Comparison of ENCODE assay signal across 1 cellular context in genomic region chr20:434221-434620, GRCh38.
TF ChIP-seq lines count a peak whose summit lies in the region.

No MANE protein-coding gene starts in this region.

TF ChIP-seq in HepG2, 621 proteins besides CTCF, POLR2A, EP300 and RAD21:
- TF ChIP-seq, protein P1, sequence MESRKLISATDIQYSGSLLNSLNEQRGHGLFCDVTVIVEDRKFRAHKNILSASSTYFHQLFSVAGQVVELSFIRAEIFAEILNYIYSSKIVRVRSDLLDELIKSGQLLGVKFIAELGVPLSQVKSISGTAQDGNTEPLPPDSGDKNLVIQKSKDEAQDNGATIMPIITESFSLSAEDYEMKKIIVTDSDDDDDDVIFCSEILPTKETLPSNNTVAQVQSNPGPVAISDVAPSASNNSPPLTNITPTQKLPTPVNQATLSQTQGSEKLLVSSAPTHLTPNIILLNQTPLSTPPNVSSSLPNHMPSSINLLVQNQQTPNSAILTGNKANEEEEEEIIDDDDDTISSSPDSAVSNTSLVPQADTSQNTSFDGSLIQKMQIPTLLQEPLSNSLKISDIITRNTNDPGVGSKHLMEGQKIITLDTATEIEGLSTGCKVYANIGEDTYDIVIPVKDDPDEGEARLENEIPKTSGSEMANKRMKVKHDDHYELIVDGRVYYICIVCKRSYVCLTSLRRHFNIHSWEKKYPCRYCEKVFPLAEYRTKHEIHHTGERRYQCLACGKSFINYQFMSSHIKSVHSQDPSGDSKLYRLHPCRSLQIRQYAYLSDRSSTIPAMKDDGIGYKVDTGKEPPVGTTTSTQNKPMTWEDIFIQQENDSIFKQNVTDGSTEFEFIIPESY (CRISPR knock-in tag; IDR thresholded peaks at IDR 0.05), result no peak
- TF ChIP-seq ZNF468 (CRISPR knock-in tag; IDR thresholded peaks at IDR 0.05) (no peak), HMGXB4 (CRISPR knock-in tag; IDR thresholded peaks at IDR 0.05; ENCODE audit: borderline replicate concordance in 1 of 2, low read depth in 1 of 2) (0 out of 4 replicates have a peak, but pooled peaks of 1 of the 2 experiments have one; percentile 21), ZNF878 (CRISPR knock-in tag; IDR thresholded peaks at IDR 0.05) (0 out of 2 replicates have a peak, but pooled peaks have one; percentile 29), MYNN (CRISPR knock-in tag; IDR thresholded peaks at IDR 0.05; ENCODE audit: low read depth) (no peak), ETV5 (CRISPR knock-in tag; IDR thresholded peaks at IDR 0.05; ENCODE audit: borderline replicate concordance) (0 out of 2 replicates have a peak, but pooled peaks have one; percentile 9), ZNF512B (CRISPR knock-in tag; IDR thresholded peaks at IDR 0.05; ENCODE audit: borderline replicate concordance) (no peak), ZNF18 (CRISPR knock-in tag; IDR thresholded peaks at IDR 0.05; ENCODE audit: insufficient replicate concordance) (peak; percentile 34), ZNF574 (CRISPR knock-in tag; IDR thresholded peaks at IDR 0.05) (0 out of 2 replicates have a peak, but pooled peaks have one; percentile 6), RBAK (CRISPR knock-in tag; IDR thresholded peaks at IDR 0.05) (no peak), PHF20 (CRISPR knock-in tag; IDR thresholded peaks at IDR 0.05) (0 out of 2 replicates have a peak, but pooled peaks have one; percentile 23), NR2C2 (CRISPR knock-in tag; IDR thresholded peaks at IDR 0.05; ENCODE audit: borderline replicate concordance) (0 out of 2 replicates have a peak, but pooled peaks have one; percentile 34), ZFX (CRISPR knock-in tag; IDR thresholded peaks at IDR 0.05; ENCODE audit: low read depth) (0 out of 2 replicates have a peak, but pooled peaks have one; percentile 18)
- TF ChIP-seq, protein P2, sequence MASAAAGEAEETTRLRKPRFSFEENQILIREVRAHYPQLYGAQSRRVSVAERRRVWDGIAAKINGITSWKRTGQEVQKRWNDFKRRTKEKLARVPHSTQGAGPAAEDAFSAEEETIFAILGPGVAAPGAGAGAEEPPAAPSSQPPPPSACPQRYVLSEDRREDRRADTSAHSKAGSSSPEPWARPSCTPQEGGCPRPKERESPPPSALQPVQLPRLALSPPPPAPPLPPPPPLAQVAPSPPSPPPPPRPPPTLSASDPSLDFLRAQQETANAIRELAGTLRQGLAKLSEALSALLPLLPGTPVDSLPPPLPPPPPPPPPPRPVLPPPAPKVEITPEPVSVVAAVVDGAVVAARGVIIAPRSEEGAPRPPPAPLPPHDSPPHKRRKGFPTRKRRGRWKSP (CRISPR knock-in tag; IDR thresholded peaks at IDR 0.05), result 0 out of 2 replicates have a peak, but pooled peaks have one; percentile 15
